8 cellular contexts compared by ENCODE assay signal in the genomic region with DNA sequence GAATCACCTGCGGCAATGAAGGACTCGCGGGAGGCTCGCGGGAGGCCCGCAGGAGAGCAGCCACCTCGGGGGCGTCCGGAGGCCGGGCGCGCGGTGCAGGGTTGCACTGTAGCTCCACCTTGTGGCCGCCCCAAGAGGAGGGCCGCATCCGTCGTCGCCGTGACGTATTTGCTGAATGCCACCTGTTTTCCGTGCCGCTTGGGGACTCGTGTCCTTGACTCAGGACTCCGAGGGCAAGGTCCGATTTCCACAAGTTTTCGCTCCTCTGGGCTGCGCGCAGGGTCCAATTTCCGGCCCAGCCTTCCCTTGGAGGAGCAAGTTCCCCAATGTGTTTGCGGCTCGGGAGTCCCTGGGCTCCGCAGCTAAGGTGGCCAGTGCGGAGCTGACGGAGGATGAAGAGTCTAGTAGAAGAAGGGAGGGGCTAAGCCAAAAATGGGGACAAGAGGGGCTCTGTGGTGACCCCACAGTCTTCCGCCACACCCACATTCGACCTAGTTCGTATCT. TPM values are rescaled to one million over a fixed set of nuclear protein-coding genes. Genes with fewer than 3 reads are reported as not detected.
DNase-seq lines count a peak whose midpoint lies in the region; ATAC-seq and TF ChIP-seq lines count a peak whose summit lies in the region.

No MANE protein-coding gene starts in this region.

- H3K27me3 ChIP-seq in CD4-positive, CD25-positive, alpha-beta regulatory T cell (ENCODE audit: control insufficient read depth, insufficient read depth, low read length): peaks cover 4% of the 10 kb centered on the region
- H3K27me3 ChIP-seq in OCI-LY1 (ENCODE audit: insufficient read depth, low read length): no peaks in the 10 kb centered on the region

- H2AFZ ChIP-seq in OCI-LY1 (ENCODE audit: low read length): peak overlapping the region; percentile 98

- H3K9me2 ChIP-seq in OCI-LY1 (ENCODE audit: low read depth, low read length): no peaks in the 10 kb centered on the region

- H3K9me3 ChIP-seq in CD4-positive, CD25-positive, alpha-beta regulatory T cell (ENCODE audit: control insufficient read depth in 2 of 2, low read length in 2 of 2): no peaks in the 10 kb centered on the region
- H3K9me3 ChIP-seq in OCI-LY1 (ENCODE audit: low read length): no peaks in the 10 kb centered on the region

- peaks cover 16% of the 10 kb centered on the region for H3K4me1 ChIP-seq in CD4-positive, CD25-positive, alpha-beta regulatory T cell (ENCODE audit: control insufficient read depth, insufficient read depth, low read length, poor library complexity, severe bottlenecking)
- peaks cover 11% of the 10 kb centered on the region for H3K4me1 ChIP-seq in OCI-LY1 (ENCODE audit: insufficient read depth, low read length, severe bottlenecking)

- no peaks in the 10 kb centered on the region for H3K79me2 ChIP-seq in OCI-LY1 (ENCODE audit: insufficient read depth, low read length)

- H3K4me3 Mint-ChIP-seq in CD4-positive, CD25-positive, alpha-beta regulatory T cell: peak overlapping the region; percentile 90 to 97 (median 95)
- peak overlapping the region; percentile 83 to 98 (median 94) for H3K4me3 Mint-ChIP-seq in naive B cell

- peak overlapping the region; percentile 79 for H3K4me3 ChIP-seq in CD4-positive, CD25-positive, alpha-beta regulatory T cell (ENCODE audit: low read depth, low read length)
- peak overlapping the region; percentile 87 for H3K4me3 ChIP-seq in OCI-LY1 (ENCODE audit: low read depth, low read length, poor library complexity, severe bottlenecking)

- peak overlapping the region; percentile 67 for H3K27ac ChIP-seq in CD4-positive, CD25-positive, alpha-beta regulatory T cell (ENCODE audit: insufficient read depth, low read length, poor library complexity, severe bottlenecking)
- no peak overlapping the region for H3K27ac ChIP-seq in OCI-LY1 (ENCODE audit: low read depth, low read length, poor library complexity, severe bottlenecking)

- peak; percentile 64 to 78 (median 77) for DNase-seq in CD4-positive, CD25-positive, alpha-beta regulatory T cell
- DNase-seq in activated T-cell treated with anti-CD3 and anti-CD28 coated beads for 48 hours (ENCODE audit: low read depth): peak; percentile 68
- DNase-seq in naive B cell: peak; percentile 66
- DNase-seq in stimulated activated naive CD4-positive, alpha-beta T cell treated with Interleukin-2 at 50 U/mL for 16 hours (lab: John Stamatoyannopoulos, UW): peak; percentile 62

- no peaks in the 10 kb centered on the region for H3F3A ChIP-seq in OCI-LY1 (ENCODE audit: insufficient read depth, low read length)

- H3K36me3 Mint-ChIP-seq in CD4-positive, CD25-positive, alpha-beta regulatory T cell: no peaks in the 10 kb centered on the region
- no peaks in the 10 kb centered on the region for H3K36me3 Mint-ChIP-seq in naive B cell

- peak overlapping the region; percentile 91 for H3K9ac ChIP-seq in OCI-LY1 (ENCODE audit: low read length)

- no peaks in the 10 kb centered on the region for H3K9me3 Mint-ChIP-seq in CD4-positive, CD25-positive, alpha-beta regulatory T cell
- peaks cover 0 to 2% (median 0%) of the 10 kb centered on the region in 7 donors for H3K9me3 Mint-ChIP-seq in naive B cell

- peak; percentile 83 to 85 for ATAC-seq in CD4-positive, CD25-positive, alpha-beta regulatory T cell (ENCODE audit: low read depth in 2 of 2)
- ATAC-seq in GM19395 (IDR thresholded peaks at IDR 0.05; ENCODE audit: unreplicated experiment) (peak; percentile 68), HG03565 (IDR thresholded peaks at IDR 0.05; ENCODE audit: unreplicated experiment) (peak; percentile 70), esophagus mucosa (peak; percentile 84), naive B cell (ENCODE audit: low read depth in 2 of 2) (peak; percentile 79 to 82)

- peak; percentile 54 for TF ChIP-seq CTCF in OCI-LY1 (IDR thresholded peaks at IDR 0.05; ENCODE audit: low read length)

- peaks cover 0 to 18% (median 7%) of the 10 kb centered on the region in 4 donors for H3K4me1 Mint-ChIP-seq in CD4-positive, CD25-positive, alpha-beta regulatory T cell
- peaks cover 15 to 18% (median 17%) of the 10 kb centered on the region in 3 donors for H3K4me1 Mint-ChIP-seq in naive B cell

- peaks cover 7% of the 10 kb centered on the region for H3K27me3 Mint-ChIP-seq in CD4-positive, CD25-positive, alpha-beta regulatory T cell
- peaks cover 0 to 21% (median 13%) of the 10 kb centered on the region in 3 donors for H3K27me3 Mint-ChIP-seq in naive B cell

- H4K20me1 ChIP-seq in OCI-LY1 (ENCODE audit: insufficient read depth, low read length): no peaks in the 10 kb centered on the region

- H3K36me3 ChIP-seq in CD4-positive, CD25-positive, alpha-beta regulatory T cell (ENCODE audit: control insufficient read depth, insufficient read depth, low read length): no peaks in the 10 kb centered on the region
- no peaks in the 10 kb centered on the region for H3K36me3 ChIP-seq in OCI-LY1 (ENCODE audit: insufficient read depth, low read length)

- peak overlapping the region; percentile 99 for H3K4me2 ChIP-seq in OCI-LY1 (ENCODE audit: low read length)

- H3K27ac Mint-ChIP-seq in CD4-positive, CD25-positive, alpha-beta regulatory T cell: peak overlapping the region; percentile 63 to 94 (median 94)
- H3K27ac Mint-ChIP-seq in naive B cell: peak overlapping the region; percentile 58 to 95 (median 90)

RNA-seq across cellular contexts. Expression of gene DLG3, which starts 10.7 kb away (rescaled TPM):
- total RNA-seq in CD4-positive, CD25-positive, alpha-beta regulatory T cell: 20.7 TPM
- 1 to 10 TPM; 7.3 to 9.7 (median 9.1) TPM for polyA plus RNA-seq in CD4-positive, CD25-positive, alpha-beta regulatory T cell
- total RNA-seq in esophagus mucosa: 36.4 TPM
- 1 to 10 TPM; 2.1 to 5.0 (median 3.2) TPM for polyA plus RNA-seq in naive B cell (ENCODE audit: low read depth in 6 of 6)

RNA-seq across cellular contexts. Expression of gene GDPD2, which starts 10.8 kb away (rescaled TPM):
- not detected for total RNA-seq in CD4-positive, CD25-positive, alpha-beta regulatory T cell
- polyA plus RNA-seq in CD4-positive, CD25-positive, alpha-beta regulatory T cell: not detected
- 0.96 TPM for total RNA-seq in esophagus mucosa
- not detected for polyA plus RNA-seq in naive B cell (ENCODE audit: low read depth in 6 of 6)
